In genomic region chr9:78620764-78621163, GRCh38 we compare ENCODE assay signal across 15 cellular contexts.
A peak's percentile ranks its signal among the peaks of the same experiment; 100 is the strongest.
DNase-seq lines count a peak whose midpoint lies in the region; ATAC-seq and TF ChIP-seq lines count a peak whose summit lies in the region.
"Had no signal": no experiment of that assay in that cellular context is flagged by ENCODE, and none has a peak within 500 bp of the region (broad histone marks: within the 10 kb centered on the region; RNA-seq: fewer than 3 reads in every experiment).

No MANE protein-coding gene starts in this region.

- no peaks in the 10 kb centered on the region for H3K36me3 ChIP-seq in osteoblast (ENCODE audit: insufficient read depth, low read length)

- no peak for ATAC-seq in HG02759 (IDR thresholded peaks at IDR 0.05; ENCODE audit: unreplicated experiment)
- ATAC-seq in HG03520 (IDR thresholded peaks at IDR 0.05; ENCODE audit: unreplicated experiment): no peak
- ATAC-seq: activated CD4-positive, CD25-positive, alpha-beta regulatory T cell treated with anti-CD3 and anti-CD28 coated beads, Interleukin-2, amount 50 U/mL, for 24 hours; mucosa of descending colon; psoas muscle had no signal

- H2AFZ ChIP-seq in osteoblast (ENCODE audit: low read length): peak overlapping the region; percentile 69

- H3K9me3 ChIP-seq in osteoblast (ENCODE audit: low read depth, low read length): no peaks in the 10 kb centered on the region
- H3K9me3 ChIP-seq: mucosa of descending colon, psoas muscle had no signal

- H3K4me1 ChIP-seq in osteoblast (ENCODE audit: insufficient read depth, low read length): peaks cover 18% of the 10 kb centered on the region
- H3K4me1 ChIP-seq: psoas muscle had no signal

- H3K79me2 ChIP-seq in osteoblast (ENCODE audit: insufficient read depth, low read length): no peaks in the 10 kb centered on the region

- H3K27ac ChIP-seq in osteoblast (ENCODE audit: low read depth, low read length): peak overlapping the region; percentile 94
- H3K27ac ChIP-seq: psoas muscle had no signal

- H3K4me3 ChIP-seq in osteoblast (ENCODE audit: insufficient read depth, low read length): peak overlapping the region; percentile 53
- H3K4me3 ChIP-seq: mucosa of descending colon, psoas muscle had no signal

- no peaks in the 10 kb centered on the region for H3K27me3 ChIP-seq in osteoblast (ENCODE audit: insufficient read depth, low read length)

- no peaks in the 10 kb centered on the region for H4K20me1 ChIP-seq in osteoblast (ENCODE audit: insufficient read depth, low read length)

- peak; percentile 93 for DNase-seq in EH (ENCODE audit: low read depth)
- DNase-seq in NCI-H69 (lab: John Stamatoyannopoulos, UW): peak; percentile 17
- DNase-seq in dedifferentiated amniotic fluid mesenchymal stem cell (ENCODE audit: extremely low spot score): peak; percentile 61
- peak; percentile 93 for DNase-seq in osteoblast (ENCODE audit: insufficient read length, low spot score, missing footprints)
- no peak for DNase-seq in C1 segment of cervical spinal cord (lab: John Stamatoyannopoulos, UW)
- no peak for DNase-seq in LoVo (ENCODE audit: low spot score)
- DNase-seq: activated CD8-positive, alpha-beta memory T cell treated with anti-CD3 and anti-CD28 coated beads, Interleukin-2, amount 50 U/mL, for 48 hours; CD4-positive, alpha-beta T cell; GOT3; immature natural killer cell; mucosa of descending colon; psoas muscle had no signal

- peak overlapping the region; percentile 79 for H3K4me2 ChIP-seq in osteoblast (ENCODE audit: insufficient read depth, low read length)

- no peak for TF ChIP-seq CTCF in osteoblast (IDR thresholded peaks at IDR 0.05; ENCODE audit: extremely low read depth, low read depth, low read length)

Comparison
In these comparisons a context has a peak if more than half of its experiments do, and no peak if none do; other contexts are left out.
1. DNase-seq: peak in EH (single experiment), NCI-H69 (single experiment), dedifferentiated amniotic fluid mesenchymal stem cell (single experiment) and osteoblast (single experiment); none in C1 segment of cervical spinal cord (0 of 14) and LoVo (single experiment).